ENCODE assay signal across 8 cellular contexts in genomic region chr12:13661005-13661887, GRCh38.
DNase-seq lines count a peak whose midpoint lies in the region; ATAC-seq and TF ChIP-seq lines count a peak whose summit lies in the region.

No MANE protein-coding gene starts in this region.

- H3K4me3 ChIP-seq in adipocyte (ENCODE audit: low read length) (no peak overlapping the region), left ventricle myocardium inferior (no peak overlapping the region)

- no peak overlapping the region for H3K27ac ChIP-seq in left ventricle myocardium inferior (replicated peaks)

- peaks cover 4% of the 10 kb centered on the region for H3K27me3 ChIP-seq in adipocyte (replicated peaks; ENCODE audit: control insufficient read depth, insufficient read depth, low read length)
- H3K27me3 ChIP-seq in left ventricle myocardium inferior (ENCODE audit: low read depth), result peaks cover 51% of the 10 kb centered on the region

- DNase-seq in SIG-M5 treated with dmso at 0.1 percent for 504 hours (lab: John Stamatoyannopoulos, UW; ENCODE audit: unreplicated experiment), result peak; percentile 29
- DNase-seq in SIG-M5 (lab: John Stamatoyannopoulos, UW), result no peak
- peak; percentile 60 for DNase-seq in HEK293T (ENCODE audit: extremely low spot score)
- DNase-seq in NCI-H2107 (lab: John Stamatoyannopoulos, UW), result peak; percentile 27
- peak; percentile 80 for DNase-seq in adipocyte (ENCODE audit: low read depth)
- DNase-seq in left ventricle myocardium inferior, result no peak
- peak; percentile 65 for DNase-seq in renal cortical epithelial cell (ENCODE audit: low read depth)

- CTCF ChIA-PET in HEK293T (lab: Yijun Ruan, JAX), result interaction anchor here (1.1 to 1.3 kb wide), 3 partner anchors 16 to 127 kb away, joined by 3 to 5 read pairs (median 4); no protein-coding TSS in a partner anchor

- no peaks in the 10 kb centered on the region for H3K9me3 ChIP-seq in adipocyte (ENCODE audit: control insufficient read depth, low read length)
- H3K9me3 ChIP-seq in left ventricle myocardium inferior (replicated peaks), result no peaks in the 10 kb centered on the region

- intact Hi-C loops in left ventricle myocardium inferior (cut with micrococcal nuclease), result loop anchor here (10.0 kb wide), 2 partner anchors 296 to 386 kb away; no protein-coding TSS in a partner anchor

- H3K36me3 ChIP-seq in adipocyte (ENCODE audit: control insufficient read depth, insufficient read depth, low read length, severe bottlenecking) (no peaks in the 10 kb centered on the region), left ventricle myocardium inferior (no peaks in the 10 kb centered on the region)

- peak; percentile 89 for TF ChIP-seq CTCF in left ventricle myocardium inferior (IDR thresholded peaks at IDR 0.05; ENCODE audit: borderline replicate concordance)

- no peak for ATAC-seq in HG03432 (IDR thresholded peaks at IDR 0.05; ENCODE audit: unreplicated experiment)

- POLR2A ChIA-PET in HEK293T (lab: Yijun Ruan, JAX), result interaction anchor here (0.9 kb wide), 1 partner anchor 28 kb away, joined by 4 read pairs; no protein-coding TSS in a partner anchor

- no peaks in the 10 kb centered on the region for H3K4me1 ChIP-seq in adipocyte (ENCODE audit: control insufficient read depth, insufficient read depth, low read length)
- no peaks in the 10 kb centered on the region for H3K4me1 ChIP-seq in left ventricle myocardium inferior

- no peak overlapping the region for H3K9ac ChIP-seq in adipocyte (ENCODE audit: low read length)

TF ChIP-seq in HEK293T, 16 proteins besides CTCF, POLR2A, EP300 and RAD21:
- TF ChIP-seq BHLHE40 (IDR thresholded peaks at IDR 0.05; ENCODE audit: borderline replicate concordance) (no peak), FOXM1 (IDR thresholded peaks at IDR 0.05; ENCODE audit: borderline replicate concordance) (no peak), LEF1 (IDR thresholded peaks at IDR 0.05; ENCODE audit: borderline replicate concordance) (no peak), SP1 (IDR thresholded peaks at IDR 0.05) (no peak), HDGF (IDR thresholded peaks at IDR 0.05; ENCODE audit: borderline replicate concordance) (no peak), ARNT (IDR thresholded peaks at IDR 0.05) (no peak), ELF4 (IDR thresholded peaks at IDR 0.05) (no peak), ZNF384 (IDR thresholded peaks at IDR 0.05) (no peak), FOXA1 (IDR thresholded peaks at IDR 0.05) (no peak), FOXK2 (IDR thresholded peaks at IDR 0.05) (no peak), L3MBTL2 (conservative IDR thresholded peaks at IDR 0.05) (no peak), CTBP1 (IDR thresholded peaks at IDR 0.05; ENCODE audit: borderline replicate concordance) (no peak)

Comparison
In these comparisons a context has a peak if more than half of its experiments do, and no peak if none do; other contexts are left out.
1. DNase-seq: peak in SIG-M5 treated with dmso at 0.1 percent for 504 hours (single experiment), HEK293T (single experiment), NCI-H2107 (single experiment), adipocyte (single experiment) and renal cortical epithelial cell (single experiment); none in SIG-M5 (single experiment) and left ventricle myocardium inferior (single experiment).